Comparison of ENCODE assay signal across 8 cellular contexts in genomic region chr7:102431617-102432298, GRCh38. TPM values are rescaled to one million over a fixed set of nuclear protein-coding genes. Genes with fewer than 3 reads are reported as not detected.
A peak's percentile ranks its signal among the peaks of the same experiment; 100 is the strongest.
DNase-seq lines count a peak whose midpoint lies in the region; ATAC-seq and TF ChIP-seq lines count a peak whose summit lies in the region.

No MANE protein-coding gene starts in this region.

- CTCF ChIA-PET in HEK293T (lab: Yijun Ruan, JAX), result interaction anchor here (1.0 kb wide), 1 partner anchor 24 kb away, joined by 3 read pairs; no protein-coding TSS in a partner anchor

- H3K9me2 ChIP-seq in OCI-LY1 (ENCODE audit: low read depth, low read length) (no peaks in the 10 kb centered on the region), GM23248 (ENCODE audit: insufficient read depth) (no peaks in the 10 kb centered on the region)

- H2AFZ ChIP-seq in OCI-LY1 (ENCODE audit: low read length) (no peak overlapping the region), GM23248 (no peak overlapping the region)

- in situ Hi-C loops in GM23248 (cut with MboI), result no loop called here

- H3K9me3 ChIP-seq in OCI-LY1 (ENCODE audit: low read length), result no peaks in the 10 kb centered on the region
- no peaks in the 10 kb centered on the region for H3K9me3 ChIP-seq in right lobe of liver
- H3K9me3 ChIP-seq in GM23248 (ENCODE audit: low read depth), result no peaks in the 10 kb centered on the region

- peaks cover 0 to 2% (median 0%) of the 10 kb centered on the region in 7 donors for H3K9me3 Mint-ChIP-seq in CD14-positive monocyte

- POLR2A ChIA-PET in HEK293T (lab: Yijun Ruan, JAX), result no interaction called here

- peak overlapping the region; percentile 95 to 100 (median 97) for H3K27ac Mint-ChIP-seq in CD14-positive monocyte

- DNase-seq in CD14-positive monocyte (ENCODE audit: low spot score) (peak; percentile 60), right lobe of liver (no peak), HEK293T (ENCODE audit: extremely low spot score) (no peak), GM23248 (no peak)
- DNase-seq in activated naive CD4-positive, alpha-beta T cell treated with Interleukin-2 at 50 U/mL for 16 hours, result peak; percentile 57
- DNase-seq in stimulated activated naive CD8-positive, alpha-beta T cell treated with anti-CD3 and anti-CD28 coated beads, Interleukin-15, Interleukin-2, amounts not matched to agents 100 U/mL and 50 U/mL, for 24 hours, result peak; percentile 54

- peaks cover 15% of the 10 kb centered on the region for H3F3A ChIP-seq in OCI-LY1 (ENCODE audit: insufficient read depth, low read length)
- H3F3A ChIP-seq in GM23248 (ENCODE audit: insufficient read depth), result peaks cover 25% of the 10 kb centered on the region

- H3K4me3 Mint-ChIP-seq in CD14-positive monocyte, result peak overlapping the region; percentile 54 to 64

- H3K79me2 ChIP-seq in OCI-LY1 (ENCODE audit: insufficient read depth, low read length) (peaks cover 30% of the 10 kb centered on the region), GM23248 (ENCODE audit: insufficient read depth) (peaks cover 17% of the 10 kb centered on the region)

- H3K4me1 ChIP-seq in OCI-LY1 (ENCODE audit: insufficient read depth, low read length, severe bottlenecking) (peaks cover 77% of the 10 kb centered on the region), right lobe of liver (peaks cover 0 to 24% (median 3%) of the 10 kb centered on the region in 4 donors), GM23248 (ENCODE audit: insufficient read depth) (no peaks in the 10 kb centered on the region)

- ATAC-seq in GM21576 (IDR thresholded peaks at IDR 0.05; ENCODE audit: unreplicated experiment) (peak; percentile 39), right lobe of liver (peak in 1 of 4 donors; percentile 8)
- ATAC-seq in stimulated activated naive CD8-positive, alpha-beta T cell treated with anti-CD3 and anti-CD28 coated beads, Interleukin-15, Interleukin-2, amounts not matched to agents 100 U/mL and 50 U/mL, for 24 hours, result peak; percentile 50

- no peak for TF ChIP-seq POLR2A in right lobe of liver (IDR thresholded peaks at IDR 0.05)

- peak overlapping the region; percentile 85 for H3K9ac ChIP-seq in OCI-LY1 (ENCODE audit: low read length)
- no peak overlapping the region for H3K9ac ChIP-seq in GM23248

- no peaks in the 10 kb centered on the region for H4K20me1 ChIP-seq in OCI-LY1 (ENCODE audit: insufficient read depth, low read length)
- H4K20me1 ChIP-seq in GM23248 (ENCODE audit: insufficient read depth), result no peaks in the 10 kb centered on the region

- H3K27me3 Mint-ChIP-seq in CD14-positive monocyte (ENCODE audit: low read depth in 3 of 3), result peaks cover 0 to 1% (median 0%) of the 10 kb centered on the region in 3 donors

- H3K27me3 ChIP-seq in OCI-LY1 (ENCODE audit: insufficient read depth, low read length), result no peaks in the 10 kb centered on the region
- H3K27me3 ChIP-seq in right lobe of liver, result no peaks in the 10 kb centered on the region
- no peaks in the 10 kb centered on the region for H3K27me3 ChIP-seq in GM23248 (replicated peaks; ENCODE audit: insufficient read depth)

- TF ChIP-seq CTCF in CD14-positive monocyte (IDR thresholded peaks at IDR 0.05) (no peak), OCI-LY1 (IDR thresholded peaks at IDR 0.05; ENCODE audit: low read length) (no peak), right lobe of liver (IDR thresholded peaks at IDR 0.05) (no peak)

- H3K4me2 ChIP-seq in OCI-LY1 (ENCODE audit: low read length), result peak overlapping the region; percentile 86
- H3K4me2 ChIP-seq in GM23248 (ENCODE audit: unreplicated experiment), result no peak overlapping the region

- H3K27ac ChIP-seq in OCI-LY1 (ENCODE audit: low read depth, low read length, poor library complexity, severe bottlenecking), result peak overlapping the region; percentile 98
- H3K27ac ChIP-seq in right lobe of liver, result peak overlapping the region in 2 of 3 donors; percentile 36 to 56
- no peak overlapping the region for H3K27ac ChIP-seq in GM23248

- intact Hi-C loops in CD14-positive monocyte (cut with micrococcal nuclease), result loop anchor here in 1 of 2 donors (5.0 kb wide), 1 partner anchor 34 kb away; the partner anchor contains the start of gene PRKRIP1
- intact Hi-C loops in right lobe of liver (cut with DNase I), result no loop called here

- H3K4me1 Mint-ChIP-seq in CD14-positive monocyte, result peaks cover 77% of the 10 kb centered on the region

- WGBS in right lobe of liver (ENCODE audit: insufficient coverage, low coverage, low lambda C conversion rate, missing lambda C conversion rate), result 44% methylated on average over 12 of the region's 17 CpGs
- WGBS in GM23248 (ENCODE audit: low coverage in 1 of 2, low lambda C conversion rate in 2 of 2, missing lambda C conversion rate in 2 of 2), 2 experiments, result 52 to 53% methylated on average over 17 of the region's 17 CpGs

- H3K4me3 ChIP-seq in OCI-LY1 (ENCODE audit: low read depth, low read length, poor library complexity, severe bottlenecking) (peak overlapping the region; percentile 72), right lobe of liver (no peak overlapping the region), GM23248 (no peak overlapping the region)

- peaks cover 11 to 19% of the 10 kb centered on the region in 2 donors for H3K36me3 Mint-ChIP-seq in CD14-positive monocyte

- H3K36me3 ChIP-seq in OCI-LY1 (ENCODE audit: insufficient read depth, low read length), result peaks cover 38% of the 10 kb centered on the region
- no peaks in the 10 kb centered on the region for H3K36me3 ChIP-seq in right lobe of liver
- H3K36me3 ChIP-seq in GM23248 (ENCODE audit: low read depth), result no peaks in the 10 kb centered on the region

TF ChIP-seq in HEK293T, 16 proteins besides CTCF, POLR2A, EP300 and RAD21:
- no peak for TF ChIP-seq L3MBTL2 (conservative IDR thresholded peaks at IDR 0.05)
- TF ChIP-seq TARDBP (IDR thresholded peaks at IDR 0.05), result no peak
- TF ChIP-seq ZNF384 (IDR thresholded peaks at IDR 0.05), result no peak
- TF ChIP-seq ARNT (IDR thresholded peaks at IDR 0.05), result no peak
- no peak for TF ChIP-seq ELF4 (IDR thresholded peaks at IDR 0.05)
- no peak for TF ChIP-seq FOXM1 (IDR thresholded peaks at IDR 0.05; ENCODE audit: borderline replicate concordance)
- no peak for TF ChIP-seq SUZ12 (IDR thresholded peaks at IDR 0.05)
- no peak for TF ChIP-seq LEF1 (IDR thresholded peaks at IDR 0.05; ENCODE audit: borderline replicate concordance)
- TF ChIP-seq HDGF (IDR thresholded peaks at IDR 0.05; ENCODE audit: borderline replicate concordance), result no peak
- TF ChIP-seq CTBP1 (IDR thresholded peaks at IDR 0.05; ENCODE audit: borderline replicate concordance), result no peak
TF ChIP-seq in HEK293T: peak in this region for 0.

RNA-seq across cellular contexts. Expression of gene ORAI2, which starts 1.6 kb away (rescaled TPM):
- polyA plus RNA-seq in CD14-positive monocyte, result 10 to 100 TPM; 38.2 to 50.0 TPM
- total RNA-seq in right lobe of liver, result 1 to 10 TPM; 1.2 to 4.2 (median 2.6) TPM
- total RNA-seq in GM23248 (2014; rRNA removed; shearing (Covaris generic)), result 42.2 and 47.6 TPM in 2 replicates
- polyA plus RNA-seq in GM23248 (2016; fragmentation: Nextera tagmentation; extraction: Ambion mirVana), result 30.3 and 32.6 TPM in 2 replicates

RNA-seq across cellular contexts. Expression of gene ALKBH4, which starts 32.9 kb away (rescaled TPM):
- polyA plus RNA-seq in CD14-positive monocyte (10 to 100 TPM in 1 of 2 donors, 1 to 10 TPM in 1; 9.7 to 11.8 TPM), GM23248 (2016; fragmentation: Nextera tagmentation; extraction: Ambion mirVana) (11.8 and 13.9 TPM in 2 replicates)
- 10 to 100 TPM in 1 of 6 experiments, 1 to 10 TPM in 5; 3.7 to 11.7 (median 5.6) TPM for total RNA-seq in right lobe of liver
- total RNA-seq in GM23248 (2014; rRNA removed; shearing (Covaris generic)), result 16.3 and 17.8 TPM in 2 replicates

RNA-seq across cellular contexts. Expression of gene LRWD1, which starts 33.0 kb away (rescaled TPM):
- 1 to 10 TPM; 5.4 to 6.1 TPM for polyA plus RNA-seq in CD14-positive monocyte
- 10 to 100 TPM in 4 of 6 experiments, 1 to 10 TPM in 2; 8.3 to 15.5 (median 12.9) TPM for total RNA-seq in right lobe of liver
- total RNA-seq in GM23248 (2014; rRNA removed; shearing (Covaris generic)), result 18.3 and 21.8 TPM in 2 replicates
- 15.3 and 16.2 TPM in 2 replicates for polyA plus RNA-seq in GM23248 (2016; fragmentation: Nextera tagmentation; extraction: Ambion mirVana)

RNA-seq across cellular contexts. Expression of gene PRKRIP1, which starts 35.6 kb away (rescaled TPM):
- polyA plus RNA-seq in CD14-positive monocyte (1 to 10 TPM; 6.6 to 7.4 TPM), GM23248 (2016; fragmentation: Nextera tagmentation; extraction: Ambion mirVana) (19.1 and 20.3 TPM in 2 replicates)
- total RNA-seq in right lobe of liver, result 1 to 10 TPM; 6.1 to 9.8 (median 8.9) TPM
- total RNA-seq in GM23248 (2014; rRNA removed; shearing (Covaris generic)), result 14.8 and 17.3 TPM in 2 replicates

RNA-seq across cellular contexts. Expression of gene POLR2J, which starts 47.0 kb away (rescaled TPM):
- polyA plus RNA-seq in CD14-positive monocyte (100 to 1,000 TPM in 1 of 2 donors, 10 to 100 TPM in 1; 65.7 to 104 TPM), GM23248 (2016; fragmentation: Nextera tagmentation; extraction: Ambion mirVana) (75.4 and 77.7 TPM in 2 replicates)
- 10 to 100 TPM; 18.8 to 27.1 (median 20.3) TPM for total RNA-seq in right lobe of liver
- total RNA-seq in GM23248 (2014; rRNA removed; shearing (Covaris generic)), result 11.3 and 15.5 TPM in 2 replicates

Comparison
In these comparisons a context has a peak if more than half of its experiments do, and no peak if none do; other contexts are left out.
1. DNase-seq: peak in CD14-positive monocyte (single experiment), activated naive CD4-positive, alpha-beta T cell treated with Interleukin-2 at 50 U/mL for 16 hours (single experiment) and stimulated activated naive CD8-positive, alpha-beta T cell treated with anti-CD3 and anti-CD28 coated beads, Interleukin-15, Interleukin-2, amounts not matched to agents 100 U/mL and 50 U/mL, for 24 hours (single experiment); none in right lobe of liver (0 of 3), HEK293T (single experiment) and GM23248 (single experiment).